20 cellular contexts compared by ENCODE assay signal in genomic region chr1:9646037-9646436, GRCh38.
"Had no signal": no experiment of that assay in that cellular context is flagged by ENCODE, and none has a peak within 500 bp of the region (broad histone marks: within the 10 kb centered on the region; RNA-seq: fewer than 3 reads in every experiment).

No MANE protein-coding gene starts in this region.

- DNase-seq: activated CD4-positive, CD25-positive, alpha-beta regulatory T cell treated with anti-CD3 and anti-CD28 coated beads, Interleukin-2, amount 50 U/mL, for 72 hours; activated effector memory CD4-positive, alpha-beta T cell treated with Interleukin-2 at 50 U/mL for 16 hours; adrenal gland; central memory CD4-positive, alpha-beta T cell; cortex of kidney; effector memory CD4-positive, alpha-beta T cell; gastrocnemius medialis; heart right ventricle; mammary epithelial cell; nephron progenitor cell; stimulated activated CD4-positive, alpha-beta T cell treated with anti-CD3 and anti-CD28 coated beads, Interleukin-12 subunit alpha, Interleukin-12 subunit beta, amount 100 ng/mL, for 4 hours; stimulated activated naive CD8-positive, alpha-beta T cell treated with anti-CD3 and anti-CD28 coated beads, Interleukin-15, Interleukin-2, amounts not matched to agents 100 U/mL and 50 U/mL, for 24 hours; testis; upper lobe of right lung had no signal

- H3K36me3 ChIP-seq: adrenal gland, gastrocnemius medialis, heart right ventricle, upper lobe of right lung had no signal

- H3K4me1 ChIP-seq: adrenal gland, testis, upper lobe of right lung had no signal

- H3K9me3 Mint-ChIP-seq: nephron progenitor cell; T-helper 1 cell treated with Interleukin-12 subunit alpha and Interleukin-12 subunit beta and Interleukin-4 antibody, amounts not matched to agents 30 μg/mL and 1 μg/mL, for 36 hours had no signal

- FAIRE-seq: islet of Langerhans, TTC549 had no signal

- H3K27ac ChIP-seq: adrenal gland, epithelial cell of prostate, gastrocnemius medialis, testis, upper lobe of right lung had no signal

- ATAC-seq: gastrocnemius medialis; heart right ventricle; left lobe of liver; SK-N-SH treated with all-trans-retinoic acid at 6 μM for 48 hours; stimulated activated naive CD8-positive, alpha-beta T cell treated with anti-CD3 and anti-CD28 coated beads, Interleukin-15, Interleukin-2, amounts not matched to agents 100 U/mL and 50 U/mL, for 24 hours; upper lobe of right lung had no signal

- H3K9me3 ChIP-seq: adrenal gland, gastrocnemius medialis, heart right ventricle, testis, upper lobe of right lung had no signal

- H3K27ac Mint-ChIP-seq: nephron progenitor cell; T-helper 1 cell treated with Interleukin-12 subunit alpha and Interleukin-12 subunit beta and Interleukin-4 antibody, amounts not matched to agents 30 μg/mL and 1 μg/mL, for 36 hours had no signal

- H3K4me3 Mint-ChIP-seq: nephron progenitor cell; T-helper 1 cell treated with Interleukin-12 subunit alpha and Interleukin-12 subunit beta and Interleukin-4 antibody, amounts not matched to agents 30 μg/mL and 1 μg/mL, for 36 hours had no signal

- H3K27me3 ChIP-seq: testis had no signal

- H3K4me3 ChIP-seq: adrenal gland, gastrocnemius medialis, heart right ventricle, testis, upper lobe of right lung had no signal
